Comparison of ENCODE assay signal across 1 cellular context in the genomic region with DNA sequence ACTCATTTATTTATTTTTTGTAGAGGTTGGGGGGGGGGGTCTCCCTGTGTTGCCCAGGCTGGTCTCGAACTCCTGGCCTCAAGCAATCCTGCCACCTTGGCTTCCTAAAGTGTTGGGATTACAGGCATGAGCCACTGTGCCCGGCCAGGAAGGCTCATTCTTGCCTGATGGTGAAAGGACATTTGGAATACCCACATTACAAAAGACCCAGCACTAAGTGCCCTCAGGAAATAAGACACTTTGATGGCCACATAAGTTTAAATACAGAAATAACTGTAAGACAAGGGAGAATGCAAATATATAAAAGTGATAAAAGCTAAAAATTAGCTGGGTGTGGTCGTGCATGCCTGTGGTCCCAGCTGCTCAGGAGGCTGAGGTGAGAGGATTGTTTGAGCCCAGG.
TF ChIP-seq lines count a peak whose summit lies in the region.

No MANE protein-coding gene starts in this region.

TF ChIP-seq in A549, 52 proteins besides CTCF, POLR2A, EP300 and RAD21 (continued from another document):
- TF ChIP-seq, protein P1, sequence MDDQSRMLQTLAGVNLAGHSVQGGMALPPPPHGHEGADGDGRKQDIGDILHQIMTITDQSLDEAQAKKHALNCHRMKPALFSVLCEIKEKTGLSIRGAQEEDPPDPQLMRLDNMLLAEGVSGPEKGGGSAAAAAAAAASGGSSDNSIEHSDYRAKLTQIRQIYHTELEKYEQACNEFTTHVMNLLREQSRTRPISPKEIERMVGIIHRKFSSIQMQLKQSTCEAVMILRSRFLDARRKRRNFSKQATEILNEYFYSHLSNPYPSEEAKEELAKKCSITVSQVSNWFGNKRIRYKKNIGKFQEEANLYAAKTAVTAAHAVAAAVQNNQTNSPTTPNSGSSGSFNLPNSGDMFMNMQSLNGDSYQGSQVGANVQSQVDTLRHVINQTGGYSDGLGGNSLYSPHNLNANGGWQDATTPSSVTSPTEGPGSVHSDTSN (IDR thresholded peaks at IDR 0.05): no peak
- no peak for TF ChIP-seq JUN (IDR thresholded peaks at IDR 0.05)
- TF ChIP-seq, protein P2, sequence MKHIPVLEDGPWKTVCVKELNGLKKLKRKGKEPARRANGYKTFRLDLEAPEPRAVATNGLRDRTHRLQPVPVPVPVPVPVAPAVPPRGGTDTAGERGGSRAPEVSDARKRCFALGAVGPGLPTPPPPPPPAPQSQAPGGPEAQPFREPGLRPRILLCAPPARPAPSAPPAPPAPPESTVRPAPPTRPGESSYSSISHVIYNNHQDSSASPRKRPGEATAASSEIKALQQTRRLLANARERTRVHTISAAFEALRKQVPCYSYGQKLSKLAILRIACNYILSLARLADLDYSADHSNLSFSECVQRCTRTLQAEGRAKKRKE (CRISPR knock-in tag; IDR thresholded peaks at IDR 0.05; ENCODE audit: low read depth): no peak
TF ChIP-seq in A549: peak in this region for 0.
